In genomic region chr1:170071378-170071777, GRCh38 we compare ENCODE assay signal across 20 cellular contexts.
"Had no signal": no experiment of that assay in that cellular context is flagged by ENCODE, and none has a peak within 500 bp of the region (broad histone marks: within the 10 kb centered on the region; RNA-seq: fewer than 3 reads in every experiment).

No MANE protein-coding gene starts in this region.

- H3K36me3 ChIP-seq: sigmoid colon, suprapubic skin, upper lobe of left lung, WERI-Rb-1 had no signal

- DNase-seq: activated CD4-positive, alpha-beta T cell treated with anti-CD3 and anti-CD28 coated beads for 48 hours; activated CD8-positive, alpha-beta memory T cell treated with anti-CD3 and anti-CD28 coated beads for 24 hours; activated naive CD4-positive, alpha-beta T cell treated with anti-CD3 and anti-CD28 coated beads, Interleukin-2, amount 10 ng/mL, durations not matched to agents 7 days and 5 days; activated T-cell treated with anti-CD3 and anti-CD28 coated beads for 4 hours; central memory CD4-positive, alpha-beta T cell; cortex of kidney; effector CD8-positive, alpha-beta T cell; foreskin melanocyte; heart right ventricle; islet precursor cell; mammary epithelial cell; naive thymus-derived CD8-positive, alpha-beta T cell; sigmoid colon; stimulated activated CD4-positive, alpha-beta T cell treated with anti-CD3 and anti-CD28 coated beads, Interleukin-12 subunit alpha, Interleukin-12 subunit beta, amount 100 ng/mL, for 4 hours; stimulated activated naive CD8-positive, alpha-beta T cell treated with anti-CD3 and anti-CD28 coated beads, Interleukin-15, Interleukin-2, amounts not matched to agents 100 U/mL and 50 U/mL, for 24 hours; upper lobe of left lung; WERI-Rb-1 had no signal

- H3K27me3 Mint-ChIP-seq: activated naive CD4-positive, alpha-beta T cell treated with anti-CD3 and anti-CD28 coated beads, Interleukin-2, amount 10 ng/mL, durations not matched to agents 7 days and 5 days; naive thymus-derived CD8-positive, alpha-beta T cell had no signal

- H3K27ac ChIP-seq: sigmoid colon, suprapubic skin, upper lobe of left lung, WERI-Rb-1 had no signal

- H3K4me3 ChIP-seq: heart right ventricle, sigmoid colon, suprapubic skin, upper lobe of left lung had no signal

- H3K27me3 ChIP-seq: heart right ventricle, sigmoid colon, suprapubic skin, upper lobe of left lung had no signal

- H3K9me3 Mint-ChIP-seq: activated T-helper 2 cell treated with anti-CD3 and anti-CD28 coated beads, Interferon-gamma antibody, Interleukin-2, Interleukin-4, amounts not matched to agents 10 μg/mL and 5 μg/mL and 100 μg/mL, durations not matched to agents 14 hours and 24 hours and 36 hours had no signal

- H3K27ac Mint-ChIP-seq: activated naive CD4-positive, alpha-beta T cell treated with anti-CD3 and anti-CD28 coated beads, Interleukin-2, amount 10 ng/mL, durations not matched to agents 7 days and 5 days; activated T-helper 2 cell treated with anti-CD3 and anti-CD28 coated beads, Interferon-gamma antibody, Interleukin-2, Interleukin-4, amounts not matched to agents 10 μg/mL and 5 μg/mL and 100 μg/mL, durations not matched to agents 14 hours and 24 hours and 36 hours had no signal

- ATAC-seq: heart right ventricle; left lobe of liver; naive thymus-derived CD8-positive, alpha-beta T cell; stimulated activated naive CD8-positive, alpha-beta T cell treated with anti-CD3 and anti-CD28 coated beads, Interleukin-15, Interleukin-2, amounts not matched to agents 100 U/mL and 50 U/mL, for 24 hours had no signal

- H3K9me3 ChIP-seq: sigmoid colon, suprapubic skin, upper lobe of left lung had no signal
